1 cellular context compared by ENCODE assay signal in the genomic region with DNA sequence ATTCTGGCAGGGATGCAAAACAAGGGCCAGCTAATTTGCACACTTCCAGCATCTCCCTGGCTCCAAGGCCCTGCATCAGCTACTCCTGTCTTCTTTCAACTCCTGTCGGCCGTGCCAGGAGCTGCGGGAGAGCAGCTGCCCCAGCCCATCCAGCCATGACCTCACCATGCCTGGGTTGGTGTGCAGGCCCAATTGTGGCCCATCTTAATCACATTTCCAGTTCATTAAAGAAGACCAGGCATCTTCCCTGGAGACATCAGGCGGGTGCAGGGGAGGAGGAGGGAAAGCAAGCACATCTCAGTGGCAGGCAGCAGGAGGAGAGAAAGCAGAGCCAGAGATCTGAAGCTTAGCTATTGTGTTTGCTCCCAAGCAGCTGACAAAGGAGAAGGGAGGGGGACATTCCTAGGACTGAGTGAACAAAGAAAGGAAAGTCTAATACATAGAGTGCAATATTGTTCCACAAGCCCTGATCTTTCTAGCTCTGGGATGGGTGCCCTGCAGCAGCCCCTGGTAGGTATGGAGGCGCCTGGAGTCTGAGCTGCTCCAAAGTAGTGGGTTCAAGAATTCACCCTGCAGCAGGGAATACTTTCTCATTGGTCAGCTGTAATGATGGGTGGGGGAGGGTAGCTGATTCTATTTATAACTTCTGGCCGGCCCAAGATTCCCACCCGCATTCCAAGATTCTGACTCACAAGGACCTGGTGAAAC.
TF ChIP-seq lines count a peak whose summit lies in the region.

No MANE protein-coding gene starts in this region.

TF ChIP-seq in H1, 55 proteins besides CTCF, POLR2A, EP300 and RAD21 (continued from another document):
- TF ChIP-seq, protein P1, sequence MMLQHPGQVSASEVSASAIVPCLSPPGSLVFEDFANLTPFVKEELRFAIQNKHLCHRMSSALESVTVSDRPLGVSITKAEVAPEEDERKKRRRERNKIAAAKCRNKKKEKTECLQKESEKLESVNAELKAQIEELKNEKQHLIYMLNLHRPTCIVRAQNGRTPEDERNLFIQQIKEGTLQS (IDR thresholded peaks at IDR 0.05; ENCODE audit: insufficient read depth, low read depth, low read length), result 0 out of 2 replicates have a peak, but pooled peaks have one; percentile 13
- TF ChIP-seq TEAD4 (IDR thresholded peaks at IDR 0.05; ENCODE audit: low read depth, low read length), result peak; percentile 56; the same call in 1 of the 2 replicates
TF ChIP-seq in H1: peak in this region for 8.
